Comparison of ENCODE assay signal across 14 cellular contexts in the genomic region with DNA sequence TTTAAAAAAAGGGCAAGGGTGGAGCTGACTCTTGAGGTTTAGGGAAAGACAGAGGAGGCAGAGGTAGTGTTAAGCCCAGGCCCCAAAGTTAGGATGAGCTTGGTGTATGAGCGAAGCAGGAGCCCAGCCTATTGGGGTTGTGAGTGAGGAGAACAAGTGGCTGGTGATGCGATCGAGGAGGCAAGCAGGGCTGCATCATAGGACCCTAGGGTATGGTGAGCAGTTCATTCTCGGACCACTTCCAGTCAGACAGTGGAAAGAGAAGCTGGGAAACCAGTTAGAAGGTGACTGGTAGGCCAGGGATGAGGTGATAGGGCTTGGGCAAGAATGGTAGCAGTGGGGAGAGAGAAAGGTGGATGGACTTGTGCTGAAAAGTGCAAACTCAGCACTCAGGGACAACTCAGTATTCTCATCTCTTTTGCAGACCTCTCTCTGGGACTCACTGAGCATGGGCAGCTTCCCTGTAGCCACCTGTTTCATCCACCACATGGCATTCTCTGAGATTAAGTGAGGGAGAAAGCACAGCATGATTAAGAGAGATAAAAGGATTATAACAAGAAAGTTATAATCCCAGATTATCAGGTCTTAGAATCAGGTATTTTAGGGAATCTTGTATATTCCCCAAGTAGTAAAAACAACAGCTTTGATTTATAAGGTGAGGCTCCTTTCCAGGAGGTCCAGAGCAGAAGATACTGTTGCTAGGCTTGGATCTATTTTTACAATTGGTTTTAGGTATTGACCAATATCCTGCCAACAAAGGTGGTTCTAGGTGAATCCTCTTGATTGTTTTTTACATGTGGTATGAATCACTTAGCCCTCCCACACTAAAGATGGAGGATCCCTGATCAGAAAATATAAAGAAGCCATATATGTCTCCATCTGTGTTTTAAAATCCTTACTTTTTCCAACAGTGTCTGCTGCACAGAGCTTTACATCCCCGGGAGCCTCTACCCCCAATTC. TPM values are rescaled to one million over a fixed set of nuclear protein-coding genes. Genes with fewer than 3 reads are reported as not detected.
DNase-seq lines count a peak whose midpoint lies in the region; ATAC-seq and TF ChIP-seq lines count a peak whose summit lies in the region.
"Had no signal": no experiment of that assay in that cellular context is flagged by ENCODE, and none has a peak within 500 bp of the region (broad histone marks: within the 10 kb centered on the region; RNA-seq: fewer than 3 reads in every experiment).

No MANE protein-coding gene starts in this region.

- intact Hi-C loops in CD8-positive, alpha-beta T cell (cut with DNase I, micrococcal nuclease) = no loop called here

- no peaks in the 10 kb centered on the region for H3K4me1 ChIP-seq in CD8-positive, alpha-beta T cell (ENCODE audit: insufficient read depth, low read length)
- H3K4me1 ChIP-seq: upper lobe of left lung had no signal

- POLR2A ChIA-PET in CD8-positive, alpha-beta T cell (lab: Charles Lee) = interaction anchor here (0.8 to 1.3 kb wide), 2 partner anchors 13 to 38 kb away, joined by 3 read pairs; a partner anchor contains a TSS

- H3K36me3 Mint-ChIP-seq in CD8-positive, alpha-beta T cell = peaks cover 70% of the 10 kb centered on the region
- peaks cover 44% of the 10 kb centered on the region for H3K36me3 Mint-ChIP-seq in HFFc6 (ENCODE audit: low read depth)
- peaks cover 6% of the 10 kb centered on the region for H3K36me3 Mint-ChIP-seq in activated naive CD8-positive, alpha-beta T cell
- H3K36me3 Mint-ChIP-seq: IgD-negative memory B cell had no signal

- DNase-seq in CD8-positive, alpha-beta T cell = no peak
- DNase-seq in HFFc6 = no peak
- DNase-seq in myocyte (ENCODE audit: low read depth) = peak; percentile 48
- DNase-seq in COLO829 (ENCODE audit: low spot score) = no peak
- no peak for DNase-seq in NCI-H2081 treated with DMSO at 0.1 percent for 48 hours (lab: John Stamatoyannopoulos, UW)
- DNase-seq: erythroblast; mammary epithelial cell; NCI-H1417 treated with DMSO at 0.1 percent for 48 hours; NCI-H510A; stimulated activated CD4-positive, alpha-beta T cell treated with anti-CD3 and anti-CD28 coated beads, Interleukin-4, amount 100 ng/mL, for 24 hours; upper lobe of left lung had no signal

- peak overlapping the region; percentile 33 for H3K27ac Mint-ChIP-seq in CD8-positive, alpha-beta T cell
- peak overlapping the region; percentile 32 for H3K27ac Mint-ChIP-seq in HFFc6
- H3K27ac Mint-ChIP-seq in activated naive CD8-positive, alpha-beta T cell = peak overlapping the region; percentile 72

- CTCF ChIA-PET in CD8-positive, alpha-beta T cell (lab: Charles Lee) = no interaction called here

- H3K4me1 Mint-ChIP-seq in CD8-positive, alpha-beta T cell (ENCODE audit: low read depth) = peaks cover 31% of the 10 kb centered on the region
- peaks cover 61% of the 10 kb centered on the region for H3K4me1 Mint-ChIP-seq in HFFc6 (ENCODE audit: low read depth)
- peaks cover 35% of the 10 kb centered on the region for H3K4me1 Mint-ChIP-seq in activated naive CD8-positive, alpha-beta T cell (ENCODE audit: low read depth)

- H3K27me3 Mint-ChIP-seq in CD8-positive, alpha-beta T cell (ENCODE audit: low read depth) = no peaks in the 10 kb centered on the region
- peaks cover 4% of the 10 kb centered on the region for H3K27me3 Mint-ChIP-seq in HFFc6 (ENCODE audit: insufficient read depth)
- no peaks in the 10 kb centered on the region for H3K27me3 Mint-ChIP-seq in activated naive CD8-positive, alpha-beta T cell
- H3K27me3 Mint-ChIP-seq: IgD-negative memory B cell had no signal

- no peaks in the 10 kb centered on the region for H3K9me3 Mint-ChIP-seq in CD8-positive, alpha-beta T cell
- H3K9me3 Mint-ChIP-seq in HFFc6 = no peaks in the 10 kb centered on the region
- H3K9me3 Mint-ChIP-seq in activated naive CD8-positive, alpha-beta T cell (ENCODE audit: low read depth) = no peaks in the 10 kb centered on the region
- H3K9me3 Mint-ChIP-seq: IgD-negative memory B cell had no signal

- peaks cover 56% of the 10 kb centered on the region for H3K36me3 ChIP-seq in CD8-positive, alpha-beta T cell (ENCODE audit: insufficient read depth, low read length)

- H3K27me3 ChIP-seq in CD8-positive, alpha-beta T cell (ENCODE audit: insufficient read depth, low read length) = no peaks in the 10 kb centered on the region
- H3K27me3 ChIP-seq: upper lobe of left lung had no signal

- no peak for ATAC-seq in CD8-positive, alpha-beta T cell
- ATAC-seq in HG03521 (IDR thresholded peaks at IDR 0.05; ENCODE audit: unreplicated experiment) = no peak

- no peaks in the 10 kb centered on the region for H3K9me3 ChIP-seq in CD8-positive, alpha-beta T cell (ENCODE audit: low read length)
- H3K9me3 ChIP-seq: upper lobe of left lung had no signal

- H3K4me3 ChIP-seq in CD8-positive, alpha-beta T cell (ENCODE audit: low read depth, low read length) = no peak overlapping the region
- H3K4me3 ChIP-seq: upper lobe of left lung had no signal

- no peak overlapping the region for H3K27ac ChIP-seq in CD8-positive, alpha-beta T cell (ENCODE audit: low read depth, low read length)
- H3K27ac ChIP-seq: upper lobe of left lung had no signal

- no peak for TF ChIP-seq CTCF in CD8-positive, alpha-beta T cell (IDR thresholded peaks at IDR 0.05)
- TF ChIP-seq CTCF in HFFc6 (IDR thresholded peaks at IDR 0.05) = no peak

- H3K4me3 Mint-ChIP-seq in CD8-positive, alpha-beta T cell = no peak overlapping the region
- H3K4me3 Mint-ChIP-seq in HFFc6 = no peak overlapping the region; the same call in 1 of the 2 replicates
- H3K4me3 Mint-ChIP-seq in activated naive CD8-positive, alpha-beta T cell = no peak overlapping the region
- H3K4me3 Mint-ChIP-seq: IgD-negative memory B cell had no signal

RNA-seq across cellular contexts. Expression of a gene that starts 38.3 kb away (rescaled TPM):
- 100 to 1,000 TPM; 120 to 125 TPM for total RNA-seq in CD8-positive, alpha-beta T cell
- 100 to 1,000 TPM; 291 to 372 (median 352) TPM for total RNA-seq in HFFc6 (2021; fragmentation: NEBNext Ultra II Directional; extraction: Animal tissue kit (Norgen Biotek cat#: 25700))
- 278 and 290 TPM in 2 replicates for total RNA-seq in myocyte
- polyA plus RNA-seq in myocyte (2012) = 111 TPM
